ENCODE assay signal across 1 cellular context in the genomic region with DNA sequence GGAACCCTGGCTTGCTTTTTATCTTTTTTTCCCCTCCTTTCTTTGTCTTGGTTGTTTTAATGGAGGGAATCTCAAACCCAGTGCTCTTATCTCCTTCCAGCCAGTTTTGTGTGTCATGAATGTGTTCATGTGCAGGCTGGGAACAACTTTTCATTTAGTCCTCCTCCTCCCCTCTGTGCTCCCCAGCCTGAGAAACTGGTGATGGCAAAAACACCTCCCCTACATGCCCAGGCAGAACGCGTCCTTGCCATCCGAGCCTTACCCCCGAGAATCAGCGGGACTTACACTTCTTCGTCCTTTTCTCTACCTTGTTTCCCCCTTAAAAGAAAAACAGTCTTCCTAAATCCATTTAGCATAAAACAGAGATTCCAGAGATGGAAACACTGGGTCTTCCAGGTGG.
A peak's percentile ranks its signal among the peaks of the same experiment; 100 is the strongest.
TF ChIP-seq lines count a peak whose summit lies in the region.

No MANE protein-coding gene starts in this region.

TF ChIP-seq in K562, 482 proteins besides CTCF, POLR2A, EP300 and RAD21:
- TF ChIP-seq, protein P1, sequence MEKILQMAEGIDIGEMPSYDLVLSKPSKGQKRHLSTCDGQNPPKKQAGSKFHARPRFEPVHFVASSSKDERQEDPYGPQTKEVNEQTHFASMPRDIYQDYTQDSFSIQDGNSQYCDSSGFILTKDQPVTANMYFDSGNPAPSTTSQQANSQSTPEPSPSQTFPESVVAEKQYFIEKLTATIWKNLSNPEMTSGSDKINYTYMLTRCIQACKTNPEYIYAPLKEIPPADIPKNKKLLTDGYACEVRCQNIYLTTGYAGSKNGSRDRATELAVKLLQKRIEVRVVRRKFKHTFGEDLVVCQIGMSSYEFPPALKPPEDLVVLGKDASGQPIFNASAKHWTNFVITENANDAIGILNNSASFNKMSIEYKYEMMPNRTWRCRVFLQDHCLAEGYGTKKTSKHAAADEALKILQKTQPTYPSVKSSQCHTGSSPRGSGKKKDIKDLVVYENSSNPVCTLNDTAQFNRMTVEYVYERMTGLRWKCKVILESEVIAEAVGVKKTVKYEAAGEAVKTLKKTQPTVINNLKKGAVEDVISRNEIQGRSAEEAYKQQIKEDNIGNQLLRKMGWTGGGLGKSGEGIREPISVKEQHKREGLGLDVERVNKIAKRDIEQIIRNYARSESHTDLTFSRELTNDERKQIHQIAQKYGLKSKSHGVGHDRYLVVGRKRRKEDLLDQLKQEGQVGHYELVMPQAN (IDR thresholded peaks at IDR 0.05; ENCODE audit: borderline replicate concordance) = no peak
- TF ChIP-seq, protein P2, sequence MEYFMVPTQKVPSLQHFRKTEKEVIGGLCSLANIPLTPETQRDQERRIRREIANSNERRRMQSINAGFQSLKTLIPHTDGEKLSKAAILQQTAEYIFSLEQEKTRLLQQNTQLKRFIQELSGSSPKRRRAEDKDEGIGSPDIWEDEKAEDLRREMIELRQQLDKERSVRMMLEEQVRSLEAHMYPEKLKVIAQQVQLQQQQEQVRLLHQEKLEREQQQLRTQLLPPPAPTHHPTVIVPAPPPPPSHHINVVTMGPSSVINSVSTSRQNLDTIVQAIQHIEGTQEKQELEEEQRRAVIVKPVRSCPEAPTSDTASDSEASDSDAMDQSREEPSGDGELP (CRISPR knock-in tag; IDR thresholded peaks at IDR 0.05; ENCODE audit: borderline replicate concordance) = 0 out of 2 replicates have a peak, but pooled peaks have one; percentile 20
- no peak for TF ChIP-seq ELF2 (CRISPR knock-in tag; IDR thresholded peaks at IDR 0.05)
- TF ChIP-seq ZNF282 (CRISPR knock-in tag; IDR thresholded peaks at IDR 0.05) = no peak
- no peak for TF ChIP-seq ZKSCAN1 (IDR thresholded peaks at IDR 0.05; ENCODE audit: low read depth, low read length)
- TF ChIP-seq ZC3H11A (IDR thresholded peaks at IDR 0.05; ENCODE audit: low read depth, low read length) = no peak
- no peak for TF ChIP-seq U2AF1 (optimal IDR thresholded peaks at IDR 0.05; ENCODE audit: low read depth, low read length)
- no peak for TF ChIP-seq PTRF (tag; IDR thresholded peaks at IDR 0.05)
- no peak for TF ChIP-seq ZNF3 (CRISPR knock-in tag; IDR thresholded peaks at IDR 0.05)
- TF ChIP-seq CBFA2T3 (IDR thresholded peaks at IDR 0.05) = peak; percentile 34; the same call in 1 of the 2 replicates
- peak; percentile 91 for TF ChIP-seq ZNF263 (CRISPR knock-in tag; IDR thresholded peaks at IDR 0.05; ENCODE audit: borderline replicate concordance)
TF ChIP-seq in K562: peak in this region for 3.
